13 cellular contexts compared by ENCODE assay signal in genomic region chr1:200290010-200290685, GRCh38.
A peak's percentile ranks its signal among the peaks of the same experiment; 100 is the strongest.
DNase-seq lines count a peak whose midpoint lies in the region; ATAC-seq and TF ChIP-seq lines count a peak whose summit lies in the region.
"Had no signal": no experiment of that assay in that cellular context is flagged by ENCODE, and none has a peak within 500 bp of the region (broad histone marks: within the 10 kb centered on the region; RNA-seq: fewer than 3 reads in every experiment).

No MANE protein-coding gene starts in this region.

- dilution Hi-C loops in IMR-90 (cut with HindIII; ENCODE audit: low sequenced_read_pairs, unreplicated experiment), result no loop called here

- H3K14ac ChIP-seq in IMR-90 (replicated peaks; ENCODE audit: low read depth, low read length), result no peak overlapping the region

- POLR2A ChIA-PET in IMR-90 (lab: Charles Lee; ENCODE audit: unreplicated experiment), result no interaction called here

- no peaks in the 10 kb centered on the region for H3K36me3 ChIP-seq in IMR-90 (ENCODE audit: control insufficient read depth, insufficient read depth, low read length)
- no peaks in the 10 kb centered on the region for H3K36me3 ChIP-seq in WERI-Rb-1
- H3K36me3 ChIP-seq in Peyer's patch, result no peaks in the 10 kb centered on the region
- H3K36me3 ChIP-seq: ovary had no signal

- no peaks in the 10 kb centered on the region for H3K79me1 ChIP-seq in IMR-90 (ENCODE audit: low read depth in 1 of 2, low read length in 2 of 2)

- H3K9me1 ChIP-seq in IMR-90 (ENCODE audit: insufficient read depth, low read length), result no peaks in the 10 kb centered on the region

- H3K23ac ChIP-seq in IMR-90 (ENCODE audit: low read depth, low read length), result no peak overlapping the region

- in situ Hi-C loops in IMR-90 (cut with MboI; ENCODE audit: low sequenced_read_pairs), result no loop called here

- H3K27ac ChIP-seq in IMR-90 (ENCODE audit: insufficient read depth, low read length) (no peak overlapping the region), WERI-Rb-1 (no peak overlapping the region), Peyer's patch (no peak overlapping the region)
- H3K27ac ChIP-seq: epithelial cell of prostate, ovary had no signal

- no peak overlapping the region for H2BK120ac ChIP-seq in IMR-90 (ENCODE audit: low read depth, low read length)

- H2BK5ac ChIP-seq in IMR-90 (ENCODE audit: low read depth, low read length, poor library complexity, severe bottlenecking), result no peak overlapping the region

- H3K4me1 ChIP-seq in IMR-90 (ENCODE audit: control insufficient read depth, insufficient read depth, low read length) (no peaks in the 10 kb centered on the region; the same call in 1 of the 2 replicates), Peyer's patch (no peaks in the 10 kb centered on the region)

- DNase-seq in GM12865 (ENCODE audit: low read depth) (peak; percentile 37), IMR-90 (no peak), WERI-Rb-1 (peak; percentile 70), midbrain (lab: John Stamatoyannopoulos, UW) (peak; percentile 9), H4 (ENCODE audit: low spot score) (no peak), Peyer's patch (no peak), omental fat pad (ENCODE audit: low spot score) (no peak)
- DNase-seq: activated T-cell treated with anti-CD3 and anti-CD28 coated beads, Interleukin-2, amount 50 U/mL, for 1 hour; NCI-H446 treated with DMSO at 0.1 percent for 48 hours; ovary; stimulated activated CD4-positive, alpha-beta T cell treated with anti-CD3 and anti-CD28 coated beads, Interleukin-4, amount 100 ng/mL, for 1 hour had no signal

- no peak overlapping the region for H3K9ac ChIP-seq in IMR-90 (ENCODE audit: low read depth, low read length)

- CTCF ChIA-PET in IMR-90 (lab: Yijun Ruan, JAX), result interaction anchor here (1.3 kb wide), 1 partner anchor 194 kb away, joined by 3 read pairs; no protein-coding TSS in a partner anchor

- H2AFZ ChIP-seq in IMR-90 (replicated peaks; ENCODE audit: low read length, poor library complexity), result peak overlapping the region; percentile 54

- TF ChIP-seq CTCF in GM12865 (IDR thresholded peaks at IDR 0.05; ENCODE audit: insufficient read depth, low read depth, low read length, missing control alignments) (peak; percentile 1), IMR-90 (conservative IDR thresholded peaks at IDR 0.05; ENCODE audit: low read depth, low read length) (no peak), WERI-Rb-1 (IDR thresholded peaks at IDR 0.05; ENCODE audit: low read depth, low read length) (peak; percentile 58), Peyer's patch (IDR thresholded peaks at IDR 0.05) (no peak), omental fat pad (IDR thresholded peaks at IDR 0.05) (no peak)

- H2BK20ac ChIP-seq in IMR-90 (ENCODE audit: low read depth, low read length), result no peak overlapping the region

- H2BK15ac ChIP-seq in IMR-90 (ENCODE audit: low read depth, low read length), result no peak overlapping the region

- H4K20me1 ChIP-seq in IMR-90 (ENCODE audit: insufficient read depth, low read length), result no peaks in the 10 kb centered on the region

- intact Hi-C loops in IMR-90 (cut with micrococcal nuclease), result no loop called here

- no peak overlapping the region for H3K4me2 ChIP-seq in IMR-90 (ENCODE audit: low read depth, low read length)

- no peak for TF ChIP-seq RAD21 in IMR-90 (IDR thresholded peaks at IDR 0.05; ENCODE audit: low read length)

- H4K91ac ChIP-seq in IMR-90 (ENCODE audit: insufficient read depth, low read depth, low read length), result no peak overlapping the region

- H3K27me3 ChIP-seq in IMR-90 (ENCODE audit: control insufficient read depth, insufficient read depth, low read length) (no peaks in the 10 kb centered on the region), WERI-Rb-1 (ENCODE audit: insufficient read depth, low read depth, severe bottlenecking) (no peaks in the 10 kb centered on the region), Peyer's patch (no peaks in the 10 kb centered on the region)
- H3K27me3 ChIP-seq: ovary had no signal

- H3K18ac ChIP-seq in IMR-90 (ENCODE audit: low read depth, low read length), result no peak overlapping the region

- BruUV-seq in IMR-90 (replicated peaks; lab: Mats Ljungman, UMichigan), result no TSS peak

- H3K4me3 ChIP-seq in GM12865 (ENCODE audit: low read depth, low read length) (no peak overlapping the region), IMR-90 (ENCODE audit: insufficient read depth, low read depth, low read length) (no peak overlapping the region), WERI-Rb-1 (ENCODE audit: low read depth, low read length) (no peak overlapping the region), Peyer's patch (no peak overlapping the region)
- H3K4me3 ChIP-seq: ovary had no signal

- H2AK9ac ChIP-seq in IMR-90 (replicated peaks; ENCODE audit: low read depth, low read length, poor library complexity), result peak overlapping the region; percentile 58

- H3K9me3 ChIP-seq in IMR-90 (ENCODE audit: control insufficient read depth, insufficient read depth, low read length), result no peaks in the 10 kb centered on the region
- H3K9me3 ChIP-seq in WERI-Rb-1 (ENCODE audit: severe bottlenecking), result no peaks in the 10 kb centered on the region
- no peaks in the 10 kb centered on the region for H3K9me3 ChIP-seq in Peyer's patch
- H3K9me3 ChIP-seq: ovary had no signal

- peak overlapping the region in 1 of 2 experiments; percentile 61; a peak in 2 of 4 replicates for H4K8ac ChIP-seq in IMR-90 (ENCODE audit: low read depth in 2 of 2, low read length in 2 of 2)

- no peak overlapping the region for H3K4ac ChIP-seq in IMR-90 (ENCODE audit: low read depth, low read length)

- ATAC-seq in IMR-90 (ENCODE audit: low read depth) (no peak), HG03045 (IDR thresholded peaks at IDR 0.05; ENCODE audit: unreplicated experiment) (no peak), omental fat pad (ENCODE audit: low FRiP score) (no peak)

- H2AK5ac ChIP-seq in IMR-90 (ENCODE audit: low read depth, low read length), result no peak overlapping the region

- H4K5ac ChIP-seq in IMR-90 (ENCODE audit: low read depth, low read length), result peak overlapping the region; percentile 53; the same call in 1 of the 2 replicates

- H3K56ac ChIP-seq in IMR-90 (ENCODE audit: extremely low read depth, insufficient read depth, low read length), result no peak overlapping the region

- no peak for TF ChIP-seq POLR2A in IMR-90 (IDR thresholded peaks at IDR 0.05; ENCODE audit: low read depth, low read length)
- no peak for TF ChIP-seq POLR2A in Peyer's patch (IDR thresholded peaks at IDR 0.05)

- WGBS in IMR-90 (ENCODE audit: extremely low coverage in 2 of 2, insufficient read length in 1 of 2), 2 experiments, result 0% methylated on average over 1 of the region's 5 CpGs; no CpG with 5 or more reads in 1 of the 2 experiments

TF ChIP-seq in IMR-90, 13 proteins besides CTCF, POLR2A, EP300 and RAD21:
- TF ChIP-seq MXI1 (IDR thresholded peaks at IDR 0.05; ENCODE audit: borderline replicate concordance, low read depth, low read length) (no peak), MAFK (IDR thresholded peaks at IDR 0.05; ENCODE audit: low read depth, low read length) (no peak), FOS (IDR thresholded peaks at IDR 0.05; ENCODE audit: low read depth, low read length) (no peak), NFE2L2 (IDR thresholded peaks at IDR 0.05; ENCODE audit: low read depth, low read length) (no peak), RCOR1 (IDR thresholded peaks at IDR 0.05; ENCODE audit: insufficient replicate concordance, low read length) (no peak), MAZ (IDR thresholded peaks at IDR 0.05; ENCODE audit: borderline replicate concordance, low read depth, low read length) (no peak), USF2 (IDR thresholded peaks at IDR 0.05; ENCODE audit: low read depth, low read length) (no peak), CEBPB (IDR thresholded peaks at IDR 0.05; ENCODE audit: low read depth, low read length) (no peak), RFX5 (IDR thresholded peaks at IDR 0.05; ENCODE audit: low read depth, low read length) (no peak), ELK1 (IDR thresholded peaks at IDR 0.05; ENCODE audit: borderline replicate concordance, low read depth, low read length) (no peak), SMC3 (IDR thresholded peaks at IDR 0.05; ENCODE audit: low read depth, low read length) (no peak), CHD1 (IDR thresholded peaks at IDR 0.05; ENCODE audit: low read depth, low read length) (no peak)

Comparison
In these comparisons a context has a peak if more than half of its experiments do, and no peak if none do; other contexts are left out.
1. DNase-seq: peak in GM12865 (single experiment), WERI-Rb-1 (single experiment) and midbrain (single experiment); none in IMR-90 (single experiment), H4 (single experiment), Peyer's patch (0 of 3) and omental fat pad (single experiment).
2. CTCF ChIP-seq: peak in GM12865 (single experiment) and WERI-Rb-1 (single experiment); none in IMR-90 (single experiment), Peyer's patch (0 of 6) and omental fat pad (0 of 3).